ENCODE assay signal across 8 cellular contexts in genomic region chr4:75724066-75724866, GRCh38. TPM values are rescaled to one million over a fixed set of nuclear protein-coding genes. Genes with fewer than 3 reads are reported as not detected.
DNase-seq lines count a peak whose midpoint lies in the region; TF ChIP-seq lines count a peak whose summit lies in the region.

A gene with protein sequence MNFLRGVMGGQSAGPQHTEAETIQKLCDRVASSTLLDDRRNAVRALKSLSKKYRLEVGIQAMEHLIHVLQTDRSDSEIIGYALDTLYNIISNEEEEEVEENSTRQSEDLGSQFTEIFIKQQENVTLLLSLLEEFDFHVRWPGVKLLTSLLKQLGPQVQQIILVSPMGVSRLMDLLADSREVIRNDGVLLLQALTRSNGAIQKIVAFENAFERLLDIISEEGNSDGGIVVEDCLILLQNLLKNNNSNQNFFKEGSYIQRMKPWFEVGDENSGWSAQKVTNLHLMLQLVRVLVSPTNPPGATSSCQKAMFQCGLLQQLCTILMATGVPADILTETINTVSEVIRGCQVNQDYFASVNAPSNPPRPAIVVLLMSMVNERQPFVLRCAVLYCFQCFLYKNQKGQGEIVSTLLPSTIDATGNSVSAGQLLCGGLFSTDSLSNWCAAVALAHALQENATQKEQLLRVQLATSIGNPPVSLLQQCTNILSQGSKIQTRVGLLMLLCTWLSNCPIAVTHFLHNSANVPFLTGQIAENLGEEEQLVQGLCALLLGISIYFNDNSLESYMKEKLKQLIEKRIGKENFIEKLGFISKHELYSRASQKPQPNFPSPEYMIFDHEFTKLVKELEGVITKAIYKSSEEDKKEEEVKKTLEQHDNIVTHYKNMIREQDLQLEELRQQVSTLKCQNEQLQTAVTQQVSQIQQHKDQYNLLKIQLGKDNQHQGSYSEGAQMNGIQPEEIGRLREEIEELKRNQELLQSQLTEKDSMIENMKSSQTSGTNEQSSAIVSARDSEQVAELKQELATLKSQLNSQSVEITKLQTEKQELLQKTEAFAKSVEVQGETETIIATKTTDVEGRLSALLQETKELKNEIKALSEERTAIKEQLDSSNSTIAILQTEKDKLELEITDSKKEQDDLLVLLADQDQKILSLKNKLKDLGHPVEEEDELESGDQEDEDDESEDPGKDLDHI (plus strand): TSS chr4:75724577. CDS start chr4:75724820, 243 bp downstream.

- in situ Hi-C loops in SK-MEL-5 (cut with HindIII; ENCODE audit: low pct_unique_long_range_greater_than_20kb, low sequenced_read_pairs), result no loop called here

- H3K79me1 ChIP-seq in neuronal stem cell (ENCODE audit: low read depth, low read length), result peaks cover 1% of the 10 kb centered on the region

- H2BK12ac ChIP-seq in neuronal stem cell (ENCODE audit: low read length), result no peak within 1 kb of the TSS

- no peak within 1 kb of the TSS for H3K4ac ChIP-seq in neuronal stem cell (ENCODE audit: low read length)

- peak within 1 kb of the TSS; percentile 97 for H3K14ac ChIP-seq in neuronal stem cell (ENCODE audit: low read length)

- H2BK120ac ChIP-seq in neuronal stem cell (ENCODE audit: low read depth, low read length), result no peak within 1 kb of the TSS

- peaks cover 0 to 6% of the 10 kb centered on the region in 2 donors for H3K36me3 ChIP-seq in neuronal stem cell (replicated peaks in 1 of 2; ENCODE audit: control insufficient read depth in 2 of 2, insufficient read depth in 2 of 2, low read length in 2 of 2)

- peak within 1 kb of the TSS; percentile 99 for H3K18ac ChIP-seq in neuronal stem cell (ENCODE audit: low read length)

- H3K27me3 ChIP-seq in neuronal stem cell (ENCODE audit: control insufficient read depth in 3 of 3, insufficient read depth in 3 of 3, low read depth in 1 of 3, low read length in 3 of 3), result no peaks in the 10 kb centered on the region

- H3K9ac ChIP-seq in neuronal stem cell (ENCODE audit: low read depth, low read length, poor library complexity), result peak within 1 kb of the TSS; percentile 91

- H3K4me1 ChIP-seq in neuronal stem cell (ENCODE audit: control insufficient read depth in 2 of 2, insufficient read depth in 1 of 2, low read depth in 1 of 2, low read length in 2 of 2), result peaks cover 1 to 7% of the 10 kb centered on the region in 2 donors

- no peak within 1 kb of the TSS for H4K91ac ChIP-seq in neuronal stem cell (ENCODE audit: low read depth, low read length, poor library complexity)

- H2AFZ ChIP-seq in neuronal stem cell (ENCODE audit: low read length), result peak within 1 kb of the TSS; percentile 90

- H2AK5ac ChIP-seq in neuronal stem cell (ENCODE audit: low read depth, low read length), result no peak within 1 kb of the TSS

- peak within 1 kb of the TSS; percentile 62 for H2BK5ac ChIP-seq in neuronal stem cell (ENCODE audit: low read length)

- peak within 1 kb of the TSS; percentile 96 for H3K27ac ChIP-seq in neuronal stem cell (replicated peaks; ENCODE audit: low read length)

- WGBS in neuronal stem cell (ENCODE audit: extremely low coverage in 2 of 2, insufficient read length in 2 of 2, insufficient replicate concordance in 1 of 2), 2 donors, result no CpG with 5 or more reads among the region's 48 CpGs

- no peak within 1 kb of the TSS for H4K8ac ChIP-seq in neuronal stem cell (ENCODE audit: low read depth, low read length)

- no peaks in the 10 kb centered on the region for H3K9me3 ChIP-seq in neuronal stem cell (replicated peaks in 1 of 2; ENCODE audit: control insufficient read depth in 2 of 2, insufficient read depth in 1 of 2, low read depth in 1 of 2, low read length in 2 of 2)

- H3K4me2 ChIP-seq in neuronal stem cell (ENCODE audit: insufficient read depth, low read length, poor library complexity, severe bottlenecking), result peak within 1 kb of the TSS; percentile 74

- peak within 1 kb of the TSS; percentile 99 for H3K23ac ChIP-seq in neuronal stem cell (ENCODE audit: low read depth, low read length, poor library complexity)

- TF ChIP-seq CTCF in HFF-Myc (IDR thresholded peaks at IDR 0.05; ENCODE audit: low read depth, low read length, missing control alignments) (peak; percentile 87), subcutaneous adipose tissue (IDR thresholded peaks at IDR 0.05; ENCODE audit: low read depth) (no peak)

- H2BK15ac ChIP-seq in neuronal stem cell (ENCODE audit: low read length), result no peak within 1 kb of the TSS

- DNase-seq in HFF-Myc (ENCODE audit: extremely low read depth, low read depth) (peak; percentile 94), MV-4-11 (lab: John Stamatoyannopoulos, UW) (peak; percentile 98), SK-MEL-5 (ENCODE audit: low read depth, low spot score) (peak; percentile 96), foreskin melanocyte (peak; percentile 97), neuronal stem cell (ENCODE audit: low spot score) (peak; percentile 99)
- DNase-seq in activated naive CD4-positive, alpha-beta T cell treated with Interleukin-2 at 50 U/mL for 16 hours, result peak; percentile 100

- H3K4me3 ChIP-seq in GM08714 (ENCODE audit: low read length), result peak within 1 kb of the TSS; percentile 94
- H3K4me3 ChIP-seq in HFF-Myc (replicated peaks; ENCODE audit: low read depth, low read length), result peak within 1 kb of the TSS; percentile 96
- H3K4me3 ChIP-seq in neuronal stem cell (ENCODE audit: low read length in 2 of 2), result peak within 1 kb of the TSS; percentile 56 to 96

RNA-seq across cellular contexts. Expression of the gene that starts here (rescaled TPM):
- 80.7 and 91.6 TPM in 2 replicates for total RNA-seq in SK-MEL-5 (2014; rRNA removed; shearing (Covaris generic))
- polyA plus RNA-seq in SK-MEL-5 (2015; cell fraction: cytosol; rRNA removed), result 38.7 and 57.5 TPM in 2 replicates
- polyA plus RNA-seq in SK-MEL-5 (2015; cell fraction: nucleus; rRNA removed), result 37.8 and 41.8 TPM in 2 replicates
- 48.2 TPM for polyA plus RNA-seq in neuronal stem cell (2013, experiment 1 of 2)
- polyA plus RNA-seq in neuronal stem cell (2013, experiment 2 of 2), result 49.8 TPM
- 100 to 1,000 TPM in 1 of 4 donors, 10 to 100 TPM in 3; 57.5 to 112 (median 80.1) TPM for total RNA-seq in subcutaneous adipose tissue

Comparison
In these comparisons a context has a peak if more than half of its experiments do, and no peak if none do; other contexts are left out.
1. Peak in every context shown above with its lines: DNase-seq, H3K4me3 ChIP-seq and H3K27ac ChIP-seq.